ENCODE assay signal across 22 cellular contexts in genomic region chr18:39672171-39672570, GRCh38.
DNase-seq lines count a peak whose midpoint lies in the region; ATAC-seq, FAIRE-seq and TF ChIP-seq lines count a peak whose summit lies in the region.
"Had no signal": no experiment of that assay in that cellular context is flagged by ENCODE, and none has a peak within 500 bp of the region (broad histone marks: within the 10 kb centered on the region; RNA-seq: fewer than 3 reads in every experiment).

No MANE protein-coding gene starts in this region.

- H3K9me3 ChIP-seq in HepG2 (ENCODE audit: low read length) = no peaks in the 10 kb centered on the region
- H3K9me3 ChIP-seq in right lobe of liver = no peaks in the 10 kb centered on the region
- no peaks in the 10 kb centered on the region for H3K9me3 ChIP-seq in K562 (replicated peaks; ENCODE audit: control insufficient read depth, insufficient read depth, low read depth, low read length)
- no peaks in the 10 kb centered on the region for H3K9me3 ChIP-seq in mesenchymal stem cell (ENCODE audit: control insufficient read depth, low read length)
- H3K9me3 ChIP-seq in upper lobe of left lung = no peaks in the 10 kb centered on the region
- no peaks in the 10 kb centered on the region for H3K9me3 ChIP-seq in GM23248 (ENCODE audit: low read depth)
- H3K9me3 ChIP-seq: A549; BLaER1 treated with 17β-estradiol and CSF1 and Interleukin-3, amounts not matched to agents 10 nM and 100 nM; Caco-2 had no signal

- no peaks in the 10 kb centered on the region for H3K9me2 ChIP-seq in GM23248 (ENCODE audit: insufficient read depth)

- H2BK12ac ChIP-seq in mesenchymal stem cell (ENCODE audit: low read length in 2 of 2) = no peak overlapping the region

- TF ChIP-seq RAD21 in HepG2 (CRISPR knock-in tag; IDR thresholded peaks at IDR 0.05) (no peak), K562 (CRISPR knock-in tag; conservative IDR thresholded peaks at IDR 0.05 in 1 of 2, IDR thresholded peaks at IDR 0.05 in 1 of 2) (no peak)

- H3K4ac ChIP-seq in mesenchymal stem cell (ENCODE audit: low read depth in 1 of 2, low read length in 2 of 2) = no peak overlapping the region

- TF ChIP-seq EP300 in HepG2 (IDR thresholded peaks at IDR 0.05; ENCODE audit: low read depth in 2 of 2, low read length in 2 of 2) = no peak
- no peak for TF ChIP-seq EP300 in HepG2 (CRISPR knock-in tag; IDR thresholded peaks at IDR 0.05; ENCODE audit: borderline replicate concordance)
- no peak for TF ChIP-seq EP300 in K562 (IDR thresholded peaks at IDR 0.05; ENCODE audit: low read length)
- TF ChIP-seq EP300 in upper lobe of left lung (IDR thresholded peaks at IDR 0.05) = no peak

- H3K4me1 ChIP-seq in HepG2 (ENCODE audit: insufficient read depth, low read length) (0 out of 2 replicates have a peak, but pooled peaks cover 7% of the 10 kb centered on the region), right lobe of liver (no peaks in the 10 kb centered on the region), K562 (replicated peaks in 1 of 2; ENCODE audit: control insufficient read depth in 2 of 2, insufficient read depth in 2 of 2, low read length in 2 of 2) (no peaks in the 10 kb centered on the region), mesenchymal stem cell (ENCODE audit: control insufficient read depth, insufficient read depth, low read depth, low read length) (no peaks in the 10 kb centered on the region), upper lobe of left lung (no peaks in the 10 kb centered on the region), GM23248 (ENCODE audit: insufficient read depth) (peaks cover 5% of the 10 kb centered on the region)
- H3K4me1 ChIP-seq: A549, Caco-2 had no signal

- no peak overlapping the region for H3K18ac ChIP-seq in mesenchymal stem cell (ENCODE audit: low read depth in 1 of 2, low read length in 2 of 2)

- no peaks in the 10 kb centered on the region for H3K9me1 ChIP-seq in K562 (ENCODE audit: control insufficient read depth, insufficient read depth, low read length)

- BruUV-seq in HepG2 (replicated peaks; lab: Mats Ljungman, UMichigan) (no TSS peak), K562 (replicated peaks; lab: Mats Ljungman, UMichigan) (no TSS peak)

- H2AFZ ChIP-seq in HepG2 (ENCODE audit: low read length) = no peak overlapping the region
- H2AFZ ChIP-seq in K562 (ENCODE audit: low read depth, low read length) = no peak overlapping the region
- H2AFZ ChIP-seq in mesenchymal stem cell (ENCODE audit: low read depth, low read length) = no peak overlapping the region
- no peak overlapping the region for H2AFZ ChIP-seq in GM23248

- no peak overlapping the region for H2BK5ac ChIP-seq in mesenchymal stem cell (ENCODE audit: low read depth, low read length, poor library complexity, severe bottlenecking)

- H3K27ac ChIP-seq in HepG2 (ENCODE audit: extremely low read length, insufficient read depth, low read length) = no peak overlapping the region
- H3K27ac ChIP-seq in right lobe of liver = no peak overlapping the region
- H3K27ac ChIP-seq in K562 (ENCODE audit: extremely low read depth, low read depth, low read length) = no peak overlapping the region
- no peak overlapping the region for H3K27ac ChIP-seq in mesenchymal stem cell (ENCODE audit: low read length, poor library complexity, severe bottlenecking)
- no peak overlapping the region for H3K27ac ChIP-seq in upper lobe of left lung
- no peak overlapping the region for H3K27ac ChIP-seq in GM23248
- H3K27ac ChIP-seq: 22Rv1; A549; BLaER1 treated with 17β-estradiol and CSF1 and Interleukin-3, amounts not matched to agents 10 nM and 100 nM; C4-2B had no signal

- DNase-seq in HepG2 (ENCODE audit: low spot score) (no peak), right lobe of liver (no peak), OCI-M1 (lab: John Stamatoyannopoulos, UW) (peak; percentile 3), K562 (ENCODE audit: extremely low read depth in 1 of 4, low spot score in 3 of 4) (no peak), mesenchymal stem cell (peak; percentile 14), upper lobe of left lung (no peak), GM23248 (no peak)
- DNase-seq: AML-193; Caco-2; Calu3; CD4-positive, alpha-beta T cell; CD8-positive, alpha-beta T cell; DMS79 treated with DMSO at 0.1 percent for 48 hours; GF-D8 had no signal

- H4K20me1 ChIP-seq in HepG2 (ENCODE audit: insufficient read depth, low read length) (no peaks in the 10 kb centered on the region), K562 (replicated peaks; ENCODE audit: control insufficient read depth, insufficient read depth, low read length) (no peaks in the 10 kb centered on the region), GM23248 (ENCODE audit: insufficient read depth) (no peaks in the 10 kb centered on the region)
- H4K20me1 ChIP-seq: BLaER1 treated with 17β-estradiol and CSF1 and Interleukin-3, amounts not matched to agents 10 nM and 100 nM had no signal

- H4K8ac ChIP-seq in mesenchymal stem cell (ENCODE audit: low read length) = no peak overlapping the region

- H3K9ac ChIP-seq in HepG2 (ENCODE audit: insufficient read depth, low read depth, low read length) (no peak overlapping the region), K562 (ENCODE audit: insufficient read depth in 1 of 2, low read depth in 2 of 2, low read length in 2 of 2) (no peak overlapping the region), mesenchymal stem cell (ENCODE audit: low read length) (no peak overlapping the region), GM23248 (no peak overlapping the region)
- H3K9ac ChIP-seq: BLaER1 treated with 17β-estradiol and CSF1 and Interleukin-3, amounts not matched to agents 10 nM and 100 nM had no signal

- H3K4me2 ChIP-seq in HepG2 (ENCODE audit: low read depth, low read length) (no peak overlapping the region), K562 (ENCODE audit: insufficient read depth, low read length) (no peak overlapping the region), mesenchymal stem cell (ENCODE audit: low read length, poor library complexity, severe bottlenecking) (no peak overlapping the region), GM23248 (ENCODE audit: unreplicated experiment) (no peak overlapping the region)
- H3K4me2 ChIP-seq: A549; BLaER1 treated with 17β-estradiol and CSF1 and Interleukin-3, amounts not matched to agents 10 nM and 100 nM had no signal

- no peak overlapping the region for H2BK120ac ChIP-seq in mesenchymal stem cell (ENCODE audit: low read depth, low read length)

- H2AK5ac ChIP-seq in mesenchymal stem cell (ENCODE audit: low read length, severe bottlenecking) = no peak overlapping the region

- no peaks in the 10 kb centered on the region for H3K79me1 ChIP-seq in mesenchymal stem cell (replicated peaks; ENCODE audit: low read length, poor library complexity, severe bottlenecking)

- H3K4me3 ChIP-seq in HepG2 (replicated peaks in 1 of 3; ENCODE audit: insufficient read depth in 1 of 3, low read depth in 2 of 3, low read length in 3 of 3) (no peak overlapping the region), right lobe of liver (no peak overlapping the region), K562 (no peak overlapping the region), mesenchymal stem cell (ENCODE audit: insufficient read depth in 1 of 2, low read depth in 1 of 2, low read length in 2 of 2) (no peak overlapping the region), upper lobe of left lung (no peak overlapping the region), GM23248 (no peak overlapping the region)
- H3K4me3 ChIP-seq: A549; BLaER1 treated with 17β-estradiol and CSF1 and Interleukin-3, amounts not matched to agents 10 nM and 100 nM had no signal

- intact Hi-C loops in HepG2 (cut with micrococcal nuclease; ENCODE audit: unreplicated experiment) = no loop called here
- intact Hi-C loops in right lobe of liver (cut with DNase I) = no loop called here
- intact Hi-C loops in K562 (cut with micrococcal nuclease) = no loop called here

- ATAC-seq in HepG2 = no peak
- no peak for ATAC-seq in right lobe of liver
- ATAC-seq in K562 = no peak
- ATAC-seq in upper lobe of left lung (ENCODE audit: low FRiP score in 2 of 2) = no peak
- no peak for ATAC-seq in HG02798 (IDR thresholded peaks at IDR 0.05; ENCODE audit: poor library complexity, unreplicated experiment)
- ATAC-seq: A549; CD8-positive, alpha-beta T cell had no signal

- CTCF ChIA-PET in HepG2 (lab: Yijun Ruan, JAX; ENCODE audit: low intra/inter-chr PET ratio, low total read pairs) = no interaction called here
- CTCF ChIA-PET in K562 (lab: Yijun Ruan, JAX; ENCODE audit: low intra/inter-chr PET ratio) = no interaction called here

- H4K91ac ChIP-seq in mesenchymal stem cell (ENCODE audit: low read length) = no peak overlapping the region

- TF ChIP-seq POLR2A in HepG2 (IDR thresholded peaks at IDR 0.05; ENCODE audit: insufficient read depth in 1 of 2, low read depth in 2 of 2, low read length in 2 of 2) (no peak), right lobe of liver (IDR thresholded peaks at IDR 0.05) (no peak), K562 (conservative IDR thresholded peaks at IDR 0.05) (no peak), upper lobe of left lung (IDR thresholded peaks at IDR 0.05) (no peak)

- no peak overlapping the region for H3K14ac ChIP-seq in mesenchymal stem cell (ENCODE audit: low read length in 2 of 2)

- 97% methylated on average over 3 of the region's 3 CpGs for WGBS in HepG2 (ENCODE audit: low lambda C conversion rate)
- WGBS in right lobe of liver (ENCODE audit: insufficient coverage, low coverage, low lambda C conversion rate, missing lambda C conversion rate) = 74% methylated on average over 3 of the region's 3 CpGs
- WGBS in K562 (ENCODE audit: insufficient coverage, low coverage, missing lambda C conversion rate) = 0% methylated on average over 3 of the region's 3 CpGs
- no CpG with 5 or more reads among the region's 3 CpGs for WGBS in mesenchymal stem cell
- WGBS in upper lobe of left lung, 2 donors = 88 to 93% methylated on average over 3 of the region's 3 CpGs
- 87 to 96% methylated on average over 3 of the region's 3 CpGs for WGBS in GM23248 (ENCODE audit: low coverage in 1 of 2, low lambda C conversion rate in 2 of 2, missing lambda C conversion rate in 2 of 2), 2 experiments

- POLR2A ChIA-PET in HepG2 (lab: Yijun Ruan, JAX) = no interaction called here
- POLR2A ChIA-PET in K562 (lab: Yijun Ruan, JAX) = no interaction called here

- in situ Hi-C loops in HepG2 (cut with HindIII; ENCODE audit: extremely low pct_ligation_motif_present, low pct_unique_long_range_greater_than_20kb) (no loop called here), K562 (cut with MboI) (no loop called here), GM23248 (cut with MboI) (no loop called here)

- H3K27me3 ChIP-seq in HepG2 (ENCODE audit: control insufficient read depth in 1 of 2, insufficient read depth in 2 of 2, low read length in 2 of 2) (no peaks in the 10 kb centered on the region), right lobe of liver (no peaks in the 10 kb centered on the region), K562 (ENCODE audit: control insufficient read depth in 2 of 2, insufficient read depth in 2 of 2, low read length in 2 of 2) (no peaks in the 10 kb centered on the region), mesenchymal stem cell (ENCODE audit: control insufficient read depth in 1 of 2, insufficient read depth in 1 of 2, low read length in 2 of 2) (no peaks in the 10 kb centered on the region), upper lobe of left lung (no peaks in the 10 kb centered on the region), GM23248 (replicated peaks; ENCODE audit: insufficient read depth) (no peaks in the 10 kb centered on the region)

- TF ChIP-seq CTCF in HepG2 (CRISPR knock-in tag; IDR thresholded peaks at IDR 0.05) (no peak), right lobe of liver (IDR thresholded peaks at IDR 0.05) (no peak), K562 (IDR thresholded peaks at IDR 0.05 in 2 of 3, conservative IDR thresholded peaks at IDR 0.05 in 1 of 3; ENCODE audit: insufficient read depth in 2 of 3, low read depth in 1 of 3, low read length in 3 of 3) (no peak), upper lobe of left lung (IDR thresholded peaks at IDR 0.05) (no peak)

- H2BK15ac ChIP-seq in mesenchymal stem cell (ENCODE audit: low read depth, poor library complexity, severe bottlenecking) = no peak overlapping the region

- FAIRE-seq in HepG2 (lab: Jason Lieb, UNC) = no peak
- no peak for FAIRE-seq in K562 (lab: Jason Lieb, UNC)
- FAIRE-seq: A549, D721Med, G401.6, GM12891 had no signal

- no peak overlapping the region for H3K23ac ChIP-seq in mesenchymal stem cell (ENCODE audit: low read length in 2 of 2)

- no peaks in the 10 kb centered on the region for H3K79me2 ChIP-seq in HepG2 (ENCODE audit: insufficient read depth, low read length)
- H3K79me2 ChIP-seq in K562 (ENCODE audit: control insufficient read depth, insufficient read depth, low read length) = no peaks in the 10 kb centered on the region
- no peaks in the 10 kb centered on the region for H3K79me2 ChIP-seq in GM23248 (ENCODE audit: insufficient read depth)

- peaks cover 5% of the 10 kb centered on the region; the same call in 1 of the 2 replicates for H3F3A ChIP-seq in GM23248 (ENCODE audit: insufficient read depth)

- H3K36me3 ChIP-seq in HepG2 (replicated peaks in 1 of 2; ENCODE audit: control insufficient read depth in 1 of 2, insufficient read depth in 2 of 2, low read length in 2 of 2) (no peaks in the 10 kb centered on the region), right lobe of liver (no peaks in the 10 kb centered on the region), K562 (ENCODE audit: control insufficient read depth, insufficient read depth, low read length) (no peaks in the 10 kb centered on the region), mesenchymal stem cell (ENCODE audit: control insufficient read depth in 1 of 2, insufficient read depth in 2 of 2, low read depth in 1 of 2, low read length in 2 of 2) (no peaks in the 10 kb centered on the region), upper lobe of left lung (no peaks in the 10 kb centered on the region), GM23248 (ENCODE audit: low read depth) (no peaks in the 10 kb centered on the region)
- H3K36me3 ChIP-seq: BLaER1 treated with 17β-estradiol and CSF1 and Interleukin-3, amounts not matched to agents 10 nM and 100 nM had no signal

Comparison
In these comparisons a context has a peak if more than half of its experiments do, and no peak if none do; other contexts are left out.
1. DNase-seq: peak in OCI-M1 (single experiment) and mesenchymal stem cell (single experiment); none in HepG2 (single experiment), right lobe of liver (0 of 3), K562 (0 of 4), upper lobe of left lung (0 of 2) and GM23248 (single experiment).
2. Of the 241 proteins assayed by ChIP-seq in both HepG2 and K562: peak only in HepG2: none; only in K562: none; in both: CEBPB; in neither: 239; mixed calls (peak in some experiments, not most) for 1.